In genomic region chr17:33038740-33039139, GRCh38 we compare ENCODE assay signal across 8 cellular contexts. TPM values are rescaled to one million over a fixed set of nuclear protein-coding genes. Genes with fewer than 3 reads are reported as not detected.
DNase-seq lines count a peak whose midpoint lies in the region; ATAC-seq, FAIRE-seq and TF ChIP-seq lines count a peak whose summit lies in the region.

No MANE protein-coding gene starts in this region.

- no peak overlapping the region for H3K4me2 ChIP-seq in A549

- no peak overlapping the region for H3K4me3 ChIP-seq in A549
- no peak overlapping the region for H3K4me3 ChIP-seq in GM12865 (ENCODE audit: low read depth, low read length)
- no peak overlapping the region for H3K4me3 ChIP-seq in fibroblast of the aortic adventitia (ENCODE audit: low read depth, low read length)
- H3K4me3 ChIP-seq in prostate gland: no peak overlapping the region

- DNase-seq in A549 (ENCODE audit: low read depth in 1 of 2, low spot score in 1 of 2) (peak; percentile 57 to 65), GM12865 (ENCODE audit: low read depth) (peak; percentile 14), RPMI8226 (peak; percentile 13), fibroblast of the aortic adventitia (ENCODE audit: low read depth) (peak; percentile 49), prostate gland (ENCODE audit: low spot score) (no peak), GM12891 (ENCODE audit: insufficient read length, low spot score) (no peak), activated gamma-delta T cell (lab: John Stamatoyannopoulos, UW) (no peak)

- FAIRE-seq in A549 (lab: Jason Lieb, UNC) (peak; percentile 67), GM12891 (lab: Jason Lieb, UNC) (no peak)

- TF ChIP-seq CTCF in A549 (IDR thresholded peaks at IDR 0.05): peak; percentile 54
- TF ChIP-seq CTCF in GM12865 (IDR thresholded peaks at IDR 0.05; ENCODE audit: insufficient read depth, low read depth, low read length, missing control alignments): peak; percentile 55
- peak; percentile 58 for TF ChIP-seq CTCF in fibroblast of the aortic adventitia (IDR thresholded peaks at IDR 0.05; ENCODE audit: insufficient read depth, low read length)
- peak in 3 of 4 experiments; percentile 41 to 47 (median 41) for TF ChIP-seq CTCF in prostate gland (IDR thresholded peaks at IDR 0.05)

- peak; percentile 59 to 69 for TF ChIP-seq RAD21 in A549 (conservative IDR thresholded peaks at IDR 0.05 in 1 of 2, IDR thresholded peaks at IDR 0.05 in 1 of 2)

- intact Hi-C loops in prostate gland (cut with DNase I): no loop called here

- H3K27me3 ChIP-seq in prostate gland (replicated peaks; ENCODE audit: insufficient read depth): no peaks in the 10 kb centered on the region

- ATAC-seq in A549 (peak; percentile 62 to 90; a peak in 5 of 6 replicates), HG02870 (IDR thresholded peaks at IDR 0.05; ENCODE audit: unreplicated experiment) (no peak)

- CTCF ChIA-PET in A549 (lab: Yijun Ruan, JAX): interaction anchor here (0.7 to 2.8 kb wide), 23 partner anchors 9 to 515 kb away, joined by 3 to 18 read pairs (median 5); partner anchors contain the start of gene ASIC2

- TF ChIP-seq POLR2A in A549 (IDR thresholded peaks at IDR 0.05; ENCODE audit: low read length) (no peak), prostate gland (IDR thresholded peaks at IDR 0.05) (no peak), GM12891 (IDR thresholded peaks at IDR 0.05; ENCODE audit: low read depth, low read length) (no peak)

- no peak for TF ChIP-seq EP300 in A549 (IDR thresholded peaks at IDR 0.05)

- H3K27ac ChIP-seq in A549: peak overlapping the region in 1 of 2 experiments; percentile 42; a peak in 3 of 6 replicates
- no peak overlapping the region for H3K27ac ChIP-seq in prostate gland

- POLR2A ChIA-PET in A549 (lab: Yijun Ruan, JAX): no interaction called here

- H3K9me3 ChIP-seq in A549 (peaks cover 14% of the 10 kb centered on the region), prostate gland (no peaks in the 10 kb centered on the region)

- H3K36me3 ChIP-seq in prostate gland: no peaks in the 10 kb centered on the region

- WGBS in A549 (ENCODE audit: missing lambda C conversion rate): 0% methylated on average over 3 of the region's 3 CpGs
- 8% methylated on average over 3 of the region's 3 CpGs for WGBS in prostate gland

- H3K4me1 ChIP-seq in A549 (peaks cover 14% of the 10 kb centered on the region), prostate gland (replicated peaks) (no peaks in the 10 kb centered on the region)

TF ChIP-seq in A549, 52 proteins besides CTCF, POLR2A, EP300 and RAD21:
- TF ChIP-seq SMC3 (IDR thresholded peaks at IDR 0.05) (peak; percentile 46; the same call in 2 of the 3 replicates), MAZ (IDR thresholded peaks at IDR 0.05; ENCODE audit: borderline replicate concordance, low read depth, low read length) (no peak)

TF ChIP-seq in GM12891, 5 proteins besides CTCF, POLR2A, EP300 and RAD21:
- TF ChIP-seq TAF1 (IDR thresholded peaks at IDR 0.05; ENCODE audit: low read depth, low read length) (no peak), PAX5 (IDR thresholded peaks at IDR 0.05; ENCODE audit: insufficient read depth, low read length, severe bottlenecking) (no peak)

RNA-seq across cellular contexts. Expression of gene SPACA3, which starts 47.1 kb away (rescaled TPM):
- polyA plus RNA-seq in A549 (2011; rRNA removed) (not detected in 2 replicates), A549 (2017; fragmentation: RNase III; extraction: RNeasy Plus Mini Kit Qiagen cat#74134 plus additional on column Dnase treatment) (not detected in 3 replicates)
- not detected in 2 replicates for polyA plus RNA-seq in A549 (2012; cell fraction: cytosol; rRNA removed)
- polyA plus RNA-seq in A549 (2012; cell fraction: nucleus; rRNA removed): not detected in 2 replicates
- not detected in 2 replicates for polyA minus RNA-seq in A549 (2011; rRNA and poly(A)+ RNA removed)
- total RNA-seq in fibroblast of the aortic adventitia (ENCODE audit: low replicate concordance) (not detected in 2 replicates), prostate gland (1 to 10 TPM in 1 of 2 donors, not detected in 1; 8.6 TPM)
- polyA plus RNA-seq in GM12891 (2012; ENCODE audit: low read depth, missing spikeins): 0.24 TPM

Comparison
In these comparisons a context has a peak if more than half of its experiments do, and no peak if none do; other contexts are left out.
1. DNase-seq: peak in A549 (2 of 2), GM12865 (single experiment), RPMI8226 (single experiment) and fibroblast of the aortic adventitia (single experiment); none in prostate gland (single experiment), GM12891 (single experiment) and activated gamma-delta T cell (single experiment).
2. Peak in every context shown above with its lines, with median percentiles within 50 percentile points of each other: CTCF ChIP-seq.